Comparison of ENCODE assay signal across 11 cellular contexts in genomic region chr10:33381897-33382578, GRCh38. TPM values are rescaled to one million over a fixed set of nuclear protein-coding genes. Genes with fewer than 3 reads are reported as not detected.
DNase-seq lines count a peak whose midpoint lies in the region; ATAC-seq and TF ChIP-seq lines count a peak whose summit lies in the region.
"Had no signal": no experiment of that assay in that cellular context is flagged by ENCODE, and none has a peak within 500 bp of the region (broad histone marks: within the 10 kb centered on the region; RNA-seq: fewer than 3 reads in every experiment).

No MANE protein-coding gene starts in this region.

- TF ChIP-seq CTCF in fibroblast of villous mesenchyme (IDR thresholded peaks at IDR 0.05; ENCODE audit: insufficient read depth, low read depth, low read length): no peak

- no peaks in the 10 kb centered on the region for H3K36me3 Mint-ChIP-seq in activated T-helper 1 cell treated with anti-CD3 and anti-CD28 coated beads, Interleukin-12 subunit alpha, Interleukin-12 subunit beta, Interleukin-2, Interleukin-4 antibody, amounts not matched to agents 30 ng/mL and 10 ng/mL and 1 ng/mL, durations not matched to agents 14 hours and 24 hours and 36 hours (ENCODE audit: low read depth)

- ATAC-seq in SK-N-SH treated with all-trans-retinoic acid at 6 μM for 48 hours: peak; percentile 91
- ATAC-seq: Right ventricle myocardium inferior had no signal

- no peaks in the 10 kb centered on the region for H3K9me3 Mint-ChIP-seq in activated T-helper 1 cell treated with anti-CD3 and anti-CD28 coated beads, Interleukin-12 subunit alpha, Interleukin-12 subunit beta, Interleukin-2, Interleukin-4 antibody, amounts not matched to agents 30 ng/mL and 10 ng/mL and 1 ng/mL, durations not matched to agents 14 hours and 24 hours and 36 hours

- no peak overlapping the region for H3K4me3 Mint-ChIP-seq in activated T-helper 1 cell treated with anti-CD3 and anti-CD28 coated beads, Interleukin-12 subunit alpha, Interleukin-12 subunit beta, Interleukin-2, Interleukin-4 antibody, amounts not matched to agents 30 ng/mL and 10 ng/mL and 1 ng/mL, durations not matched to agents 14 hours and 24 hours and 36 hours

- peaks cover 6% of the 10 kb centered on the region for H3K27me3 Mint-ChIP-seq in activated T-helper 1 cell treated with anti-CD3 and anti-CD28 coated beads, Interleukin-12 subunit alpha, Interleukin-12 subunit beta, Interleukin-2, Interleukin-4 antibody, amounts not matched to agents 30 ng/mL and 10 ng/mL and 1 ng/mL, durations not matched to agents 14 hours and 24 hours and 36 hours (ENCODE audit: insufficient read depth)

- no peak overlapping the region for H3K4me3 ChIP-seq in fibroblast of villous mesenchyme (ENCODE audit: low read depth, low read length)
- no peak overlapping the region for H3K4me3 ChIP-seq in skeletal muscle cell (ENCODE audit: low read depth, low read length)

- H3K27ac Mint-ChIP-seq in activated T-helper 1 cell treated with anti-CD3 and anti-CD28 coated beads, Interleukin-12 subunit alpha, Interleukin-12 subunit beta, Interleukin-2, Interleukin-4 antibody, amounts not matched to agents 30 ng/mL and 10 ng/mL and 1 ng/mL, durations not matched to agents 14 hours and 24 hours and 36 hours: no peak overlapping the region

- DNase-seq in ELR (ENCODE audit: low read depth) (peak; percentile 52), fibroblast of villous mesenchyme (ENCODE audit: low read depth) (peak; percentile 80), skeletal muscle cell (ENCODE audit: low read depth) (peak; percentile 93), NOMO-1 treated with DMSO at 0.1 percent for 48 hours (lab: John Stamatoyannopoulos, UW; ENCODE audit: unreplicated experiment) (no peak), T-helper 1 cell (no peak)
- no peak for DNase-seq in activated T-helper 1 cell treated with anti-CD3 and anti-CD28 coated beads, Interleukin-12 subunit alpha, Interleukin-12 subunit beta, Interleukin-2, Interleukin-4 antibody, amounts not matched to agents 30 ng/mL and 10 ng/mL and 1 ng/mL, durations not matched to agents 14 hours and 24 hours and 36 hours (ENCODE audit: low spot score)
- DNase-seq: activated naive CD4-positive, alpha-beta T cell; caudate nucleus; NCI-H1930 had no signal

- intact Hi-C loops in activated T-helper 1 cell treated with anti-CD3 and anti-CD28 coated beads, Interleukin-12 subunit alpha, Interleukin-12 subunit beta, Interleukin-2, Interleukin-4 antibody, amounts not matched to agents 30 ng/mL and 10 ng/mL and 1 ng/mL, durations not matched to agents 14 hours and 24 hours and 36 hours (cut with micrococcal nuclease): no loop called here

- H3K4me1 Mint-ChIP-seq in activated T-helper 1 cell treated with anti-CD3 and anti-CD28 coated beads, Interleukin-12 subunit alpha, Interleukin-12 subunit beta, Interleukin-2, Interleukin-4 antibody, amounts not matched to agents 30 ng/mL and 10 ng/mL and 1 ng/mL, durations not matched to agents 14 hours and 24 hours and 36 hours (ENCODE audit: low read depth): no peaks in the 10 kb centered on the region

TF ChIP-seq in SK-N-SH treated with all-trans-retinoic acid at 6 μM for 48 hours, 23 proteins besides CTCF, POLR2A, EP300 and RAD21:
- TF ChIP-seq TCF4 (CRISPR knock-in tag; IDR thresholded peaks at IDR 0.05; ENCODE audit: borderline replicate concordance): no peak
- no peak for TF ChIP-seq ARNTL (CRISPR knock-in tag; IDR thresholded peaks at IDR 0.05; ENCODE audit: borderline replicate concordance, low read depth)
- TF ChIP-seq TSHZ2 (CRISPR knock-in tag; IDR thresholded peaks at IDR 0.05): no peak
- TF ChIP-seq ZC3H10 (CRISPR knock-in tag; IDR thresholded peaks at IDR 0.05): no peak
- no peak for TF ChIP-seq ZFP30 (CRISPR knock-in tag; IDR thresholded peaks at IDR 0.05)
- TF ChIP-seq ZNF8 (CRISPR knock-in tag; IDR thresholded peaks at IDR 0.05): no peak
- TF ChIP-seq ZFP3 (CRISPR knock-in tag; IDR thresholded peaks at IDR 0.05): no peak
- no peak for TF ChIP-seq ZNF70 (CRISPR knock-in tag; IDR thresholded peaks at IDR 0.05)
- no peak for TF ChIP-seq ESRRG (CRISPR knock-in tag; IDR thresholded peaks at IDR 0.05)
- TF ChIP-seq RARB (CRISPR knock-in tag; IDR thresholded peaks at IDR 0.05): no peak
- TF ChIP-seq ISL1 (CRISPR knock-in tag; IDR thresholded peaks at IDR 0.05): no peak
- TF ChIP-seq ZNF565 (CRISPR knock-in tag; conservative IDR thresholded peaks at IDR 0.05; ENCODE audit: low read depth): no peak

RNA-seq across cellular contexts. Expression of gene NRP1, which starts 47.6 kb away (rescaled TPM):
- total RNA-seq in fibroblast of villous mesenchyme: 197 and 222 TPM in 2 replicates
- total RNA-seq in activated T-helper 1 cell treated with anti-CD3 and anti-CD28 coated beads, Interleukin-12 subunit alpha, Interleukin-12 subunit beta, Interleukin-2, Interleukin-4 antibody, amounts not matched to agents 30 ng/mL and 10 ng/mL and 1 ng/mL, durations not matched to agents 14 hours and 24 hours and 36 hours: 1.2 and 1.7 TPM in 2 replicates

Comparison
In these comparisons a context has a peak if more than half of its experiments do, and no peak if none do; other contexts are left out.
1. DNase-seq: peak in ELR (single experiment), fibroblast of villous mesenchyme (single experiment) and skeletal muscle cell (single experiment); none in activated T-helper 1 cell treated with anti-CD3 and anti-CD28 coated beads, Interleukin-12 subunit alpha, Interleukin-12 subunit beta, Interleukin-2, Interleukin-4 antibody, amounts not matched to agents 30 ng/mL and 10 ng/mL and 1 ng/mL, durations not matched to agents 14 hours and 24 hours and 36 hours (single experiment), NOMO-1 treated with DMSO at 0.1 percent for 48 hours (single experiment) and T-helper 1 cell (0 of 5).
2. RNA of gene NRP1, which starts 47.6 kb away (total RNA-seq): 197 to 222 TPM in fibroblast of villous mesenchyme; 1.2 to 1.7 TPM in activated T-helper 1 cell treated with anti-CD3 and anti-CD28 coated beads, Interleukin-12 subunit alpha, Interleukin-12 subunit beta, Interleukin-2, Interleukin-4 antibody, amounts not matched to agents 30 ng/mL and 10 ng/mL and 1 ng/mL, durations not matched to agents 14 hours and 24 hours and 36 hours; every median in the first group is over 10 times any median in the second.